16 cellular contexts compared by ENCODE assay signal in genomic region chr10:127149613-127150081, GRCh38. TPM values are rescaled to one million over a fixed set of nuclear protein-coding genes. Genes with fewer than 3 reads are reported as not detected.
A peak's percentile ranks its signal among the peaks of the same experiment; 100 is the strongest.
DNase-seq lines count a peak whose midpoint lies in the region; ATAC-seq, FAIRE-seq and TF ChIP-seq lines count a peak whose summit lies in the region.
"Had no signal": no experiment of that assay in that cellular context is flagged by ENCODE, and none has a peak within 500 bp of the region (broad histone marks: within the 10 kb centered on the region; RNA-seq: fewer than 3 reads in every experiment).

No MANE protein-coding gene starts in this region.

- H3K4me2 ChIP-seq in keratinocyte (ENCODE audit: control insufficient read depth, extremely low read depth, insufficient read depth, low read depth, low read length) (peak overlapping the region; percentile 60), Karpas-422 (ENCODE audit: low read depth, low read length, poor library complexity, severe bottlenecking) (no peak overlapping the region)

- no peak overlapping the region for H3K9ac ChIP-seq in keratinocyte (ENCODE audit: control insufficient read depth, extremely low read depth, insufficient read depth, low read length)
- H3K9ac ChIP-seq in Karpas-422 (ENCODE audit: low read length), result no peak overlapping the region

- no peak overlapping the region for H3K27ac Mint-ChIP-seq in activated CD8-positive, alpha-beta memory T cell treated with anti-CD3 and anti-CD28 coated beads, Interleukin-2, amount 10 ng/mL, durations not matched to agents 7 days and 5 days
- H3K27ac Mint-ChIP-seq: activated naive CD8-positive, alpha-beta T cell; T-helper 1 cell treated with Interleukin-12 subunit alpha and Interleukin-12 subunit beta and Interleukin-4 antibody, amounts not matched to agents 30 μg/mL and 1 μg/mL, for 36 hours had no signal

- TF ChIP-seq CTCF in choroid plexus epithelial cell (conservative IDR thresholded peaks at IDR 0.05; ENCODE audit: low read depth, low read length) (no peak), keratinocyte (optimal IDR thresholded peaks at IDR 0.05 in 1 of 3, IDR thresholded peaks at IDR 0.05 in 1 of 3, conservative IDR thresholded peaks at IDR 0.05 in 1 of 3; ENCODE audit: extremely low read depth in 1 of 3, insufficient read depth in 2 of 3, low read length in 3 of 3) (no peak)

- H3K27me3 ChIP-seq in keratinocyte (ENCODE audit: control insufficient read depth, extremely low read depth, insufficient read depth, low read length), result no peaks in the 10 kb centered on the region
- H3K27me3 ChIP-seq in Karpas-422 (ENCODE audit: low read length), result no peaks in the 10 kb centered on the region
- H3K27me3 ChIP-seq: transverse colon had no signal

- peaks cover 4% of the 10 kb centered on the region for H3K4me1 Mint-ChIP-seq in activated CD8-positive, alpha-beta memory T cell treated with anti-CD3 and anti-CD28 coated beads, Interleukin-2, amount 10 ng/mL, durations not matched to agents 7 days and 5 days

- H4K20me1 ChIP-seq in keratinocyte (ENCODE audit: control insufficient read depth, extremely low read depth, insufficient read depth, low read length) (no peaks in the 10 kb centered on the region), Karpas-422 (ENCODE audit: insufficient read depth, low read depth, low read length) (no peaks in the 10 kb centered on the region)

- FAIRE-seq in keratinocyte (lab: Jason Lieb, UNC), result no peak
- FAIRE-seq: D721Med had no signal

- no peak for ATAC-seq in activated CD8-positive, alpha-beta memory T cell treated with anti-CD3 and anti-CD28 coated beads, Interleukin-2, amount 10 ng/mL, durations not matched to agents 7 days and 5 days

- H3K4me1 ChIP-seq in keratinocyte (ENCODE audit: control insufficient read depth, extremely low read depth, insufficient read depth, low read length) (peaks cover 48% of the 10 kb centered on the region), Karpas-422 (ENCODE audit: low read length) (no peaks in the 10 kb centered on the region)
- H3K4me1 ChIP-seq: transverse colon had no signal

- no peaks in the 10 kb centered on the region for H3K9me2 ChIP-seq in Karpas-422 (replicated peaks; ENCODE audit: insufficient read depth, low read length)

- H2AFZ ChIP-seq in keratinocyte (ENCODE audit: control insufficient read depth, low read length), result no peak overlapping the region
- H2AFZ ChIP-seq in Karpas-422 (ENCODE audit: low read length), result no peak overlapping the region

- H3K4me3 Mint-ChIP-seq in activated CD8-positive, alpha-beta memory T cell treated with anti-CD3 and anti-CD28 coated beads, Interleukin-2, amount 10 ng/mL, durations not matched to agents 7 days and 5 days, result no peak overlapping the region
- H3K4me3 Mint-ChIP-seq: activated naive CD8-positive, alpha-beta T cell; T-helper 1 cell treated with Interleukin-12 subunit alpha and Interleukin-12 subunit beta and Interleukin-4 antibody, amounts not matched to agents 30 μg/mL and 1 μg/mL, for 36 hours had no signal

- dilution Hi-C loops in keratinocyte (cut with MboI; ENCODE audit: extremely low pct_ligation_motif_present, low sequenced_read_pairs), result no loop called here

- peak; percentile 10 for DNase-seq in Daoy (ENCODE audit: low read depth)
- peak; percentile 85 for DNase-seq in LHCN-M2 (ENCODE audit: low read depth)
- DNase-seq in choroid plexus epithelial cell (ENCODE audit: low read depth), result peak; percentile 54
- DNase-seq in keratinocyte (ENCODE audit: low read depth, low spot score), result no peak
- no peak for DNase-seq in activated CD8-positive, alpha-beta memory T cell treated with anti-CD3 and anti-CD28 coated beads, Interleukin-2, amount 10 ng/mL, durations not matched to agents 7 days and 5 days
- no peak for DNase-seq in AML-193 (lab: John Stamatoyannopoulos, UW)
- DNase-seq in cortex of kidney (lab: John Stamatoyannopoulos, UW), result no peak
- no peak for DNase-seq in Karpas-422
- DNase-seq: activated CD4-positive, alpha-beta T cell treated with anti-CD3 and anti-CD28 coated beads for 1 hour; NCI-H1048; stimulated activated CD4-positive, alpha-beta T cell treated with anti-CD3 and anti-CD28 coated beads, Interleukin-2, amount 100 ng/mL, for 48 hours; transverse colon had no signal

- peaks cover 3% of the 10 kb centered on the region for H3K9me1 ChIP-seq in keratinocyte (ENCODE audit: control insufficient read depth, extremely low read depth, insufficient read depth, low read length)

- H3K27ac ChIP-seq in keratinocyte (ENCODE audit: control insufficient read depth, insufficient read depth, low read length) (peak overlapping the region; percentile 74), Karpas-422 (ENCODE audit: low read length) (no peak overlapping the region)
- H3K27ac ChIP-seq: transverse colon had no signal

- H3K79me2 ChIP-seq in keratinocyte (ENCODE audit: control insufficient read depth, insufficient read depth, low read length) (no peaks in the 10 kb centered on the region), Karpas-422 (ENCODE audit: low read length) (no peaks in the 10 kb centered on the region)

- CTCF ChIA-PET in activated CD8-positive, alpha-beta memory T cell treated with anti-CD3 and anti-CD28 coated beads, Interleukin-2, amount 10 ng/mL, durations not matched to agents 7 days and 5 days (lab: Charles Lee), result no interaction called here

- no peaks in the 10 kb centered on the region for H3K36me3 Mint-ChIP-seq in activated CD8-positive, alpha-beta memory T cell treated with anti-CD3 and anti-CD28 coated beads, Interleukin-2, amount 10 ng/mL, durations not matched to agents 7 days and 5 days
- H3K36me3 Mint-ChIP-seq: activated naive CD8-positive, alpha-beta T cell had no signal

- H3K4me3 ChIP-seq in choroid plexus epithelial cell (ENCODE audit: low read depth, low read length), result no peak overlapping the region
- no peak overlapping the region for H3K4me3 ChIP-seq in keratinocyte (ENCODE audit: control insufficient read depth in 2 of 3, extremely low read depth in 1 of 3, insufficient read depth in 2 of 3, low read depth in 1 of 3, low read length in 3 of 3)
- H3K4me3 ChIP-seq in Karpas-422 (ENCODE audit: low read length), result no peak overlapping the region
- H3K4me3 ChIP-seq: transverse colon had no signal

- H3K9me3 ChIP-seq in keratinocyte (ENCODE audit: control insufficient read depth, low read depth, low read length) (no peaks in the 10 kb centered on the region), Karpas-422 (ENCODE audit: low read length) (no peaks in the 10 kb centered on the region)
- H3K9me3 ChIP-seq: transverse colon had no signal

- peaks cover 4% of the 10 kb centered on the region for H3K9me3 Mint-ChIP-seq in activated CD8-positive, alpha-beta memory T cell treated with anti-CD3 and anti-CD28 coated beads, Interleukin-2, amount 10 ng/mL, durations not matched to agents 7 days and 5 days (ENCODE audit: low read depth)

- H3K36me3 ChIP-seq in keratinocyte (ENCODE audit: control insufficient read depth in 2 of 2, extremely low read depth in 1 of 2, insufficient read depth in 2 of 2, low read length in 2 of 2), result peaks cover 0 to 1% of the 10 kb centered on the region in 2 experiments
- H3K36me3 ChIP-seq in Karpas-422 (ENCODE audit: insufficient read depth, low read length), result no peaks in the 10 kb centered on the region
- H3K36me3 ChIP-seq: transverse colon had no signal

- H3K27me3 Mint-ChIP-seq in activated CD8-positive, alpha-beta memory T cell treated with anti-CD3 and anti-CD28 coated beads, Interleukin-2, amount 10 ng/mL, durations not matched to agents 7 days and 5 days, result no peaks in the 10 kb centered on the region
- H3K27me3 Mint-ChIP-seq: activated naive CD8-positive, alpha-beta T cell had no signal

RNA-seq across cellular contexts. Expression of gene INSYN2A, which starts 46.7 kb away (rescaled TPM):
- total RNA-seq in Daoy (2014; rRNA removed; shearing (Covaris generic)), result 0.24 TPM in 1 of 2 replicates, not detected in the other
- 1.7 and 3.3 TPM in 2 replicates for total RNA-seq in LHCN-M2 (2014; rRNA removed)
- polyA plus RNA-seq in LHCN-M2 (2012), result 0.26 TPM
- 0.01 TPM in 1 of 3 replicates, not detected in the others for polyA plus RNA-seq in keratinocyte
- not detected for polyA plus RNA-seq in keratinocyte (2011; ENCODE audit: low read depth)
- polyA plus RNA-seq in keratinocyte (2011; cell fraction: cytosol; rRNA removed), result not detected in 2 replicates
- polyA plus RNA-seq in keratinocyte (2011; cell fraction: nucleus; rRNA removed), result 0.04 TPM in 1 of 2 replicates, not detected in the other
- polyA plus RNA-seq in keratinocyte (2012; ENCODE audit: low replicate concordance), result 0.23 TPM in 1 of 2 replicates, not detected in the other
- not detected in 3 replicates for polyA minus RNA-seq in keratinocyte
- not detected for polyA minus RNA-seq in keratinocyte (2011; cell fraction: cytosol; rRNA and poly(A)+ RNA removed)
- not detected in 2 replicates for polyA minus RNA-seq in keratinocyte (2011; cell fraction: nucleus; rRNA and poly(A)+ RNA removed)
- not detected for total RNA-seq in activated CD8-positive, alpha-beta memory T cell treated with anti-CD3 and anti-CD28 coated beads, Interleukin-2, amount 10 ng/mL, durations not matched to agents 7 days and 5 days
- total RNA-seq in Karpas-422 (2014; rRNA removed; shearing (Covaris generic); ENCODE audit: low replicate concordance), result not detected in 2 replicates
- total RNA-seq: esophagus mucosa had no signal

Comparison
In these comparisons a context has a peak if more than half of its experiments do, and no peak if none do; other contexts are left out.
1. DNase-seq: peak in Daoy (single experiment), LHCN-M2 (single experiment) and choroid plexus epithelial cell (single experiment); none in keratinocyte (single experiment), activated CD8-positive, alpha-beta memory T cell treated with anti-CD3 and anti-CD28 coated beads, Interleukin-2, amount 10 ng/mL, durations not matched to agents 7 days and 5 days (single experiment), AML-193 (0 of 2), cortex of kidney (single experiment) and Karpas-422 (single experiment).